In genomic region chr17:81428121-81428515, GRCh38 we compare ENCODE assay signal across 10 cellular contexts. TPM values are rescaled to one million over a fixed set of nuclear protein-coding genes. Genes with fewer than 3 reads are reported as not detected.
DNase-seq lines count a peak whose midpoint lies in the region; ATAC-seq and TF ChIP-seq lines count a peak whose summit lies in the region.
"Had no signal": no experiment of that assay in that cellular context is flagged by ENCODE, and none has a peak within 500 bp of the region (broad histone marks: within the 10 kb centered on the region; RNA-seq: fewer than 3 reads in every experiment).

No MANE protein-coding gene starts in this region.

- no TSS peak for BruUV-seq in A673 (replicated peaks; lab: Mats Ljungman, UMichigan)

- no peak overlapping the region for H3K9ac ChIP-seq in GM23248

- H3K9me3 Mint-ChIP-seq in activated CD8-positive, alpha-beta T cell treated with anti-CD3 and anti-CD28 coated beads for 36 hours: no peaks in the 10 kb centered on the region

- 36 to 47% methylated on average over 9 to 12 of the region's 12 CpGs for WGBS in GM23248 (ENCODE audit: low coverage in 1 of 2, low lambda C conversion rate in 2 of 2, missing lambda C conversion rate in 2 of 2), 2 experiments
- WGBS in thyroid gland, 2 donors: 33 to 69% methylated on average over 4 to 7 of the region's 12 CpGs

- in situ Hi-C loops in GM23248 (cut with MboI): no loop called here

- H3K27me3 ChIP-seq in A673 (replicated peaks; ENCODE audit: insufficient read depth, low read depth, low read length, poor library complexity) (no peaks in the 10 kb centered on the region), GM23248 (replicated peaks; ENCODE audit: insufficient read depth) (no peaks in the 10 kb centered on the region), osteoblast (ENCODE audit: insufficient read depth, low read length) (no peaks in the 10 kb centered on the region), thyroid gland (no peaks in the 10 kb centered on the region)

- no peak overlapping the region for H2AFZ ChIP-seq in GM23248
- H2AFZ ChIP-seq in osteoblast (ENCODE audit: low read length): no peak overlapping the region

- H3K4me1 ChIP-seq in A673 (ENCODE audit: insufficient read depth, low read length, poor library complexity, severe bottlenecking) (peaks cover 46% of the 10 kb centered on the region), GM23248 (ENCODE audit: insufficient read depth) (peaks cover 10% of the 10 kb centered on the region), osteoblast (ENCODE audit: insufficient read depth, low read length) (peaks cover 20% of the 10 kb centered on the region), thyroid gland (peaks cover 55 to 60% of the 10 kb centered on the region in 2 donors)

- H3K36me3 Mint-ChIP-seq in activated CD8-positive, alpha-beta T cell treated with anti-CD3 and anti-CD28 coated beads for 36 hours (ENCODE audit: low read depth): no peaks in the 10 kb centered on the region

- no peak overlapping the region for H3K27ac Mint-ChIP-seq in activated CD8-positive, alpha-beta T cell treated with anti-CD3 and anti-CD28 coated beads for 36 hours

- H4K20me1 ChIP-seq in GM23248 (ENCODE audit: insufficient read depth): no peaks in the 10 kb centered on the region
- peaks cover 14% of the 10 kb centered on the region for H4K20me1 ChIP-seq in osteoblast (ENCODE audit: insufficient read depth, low read length)

- TF ChIP-seq POLR2A in thyroid gland (IDR thresholded peaks at IDR 0.05): no peak

- peak; percentile 32 for ATAC-seq in activated CD8-positive, alpha-beta T cell treated with anti-CD3 and anti-CD28 coated beads for 36 hours
- no peak for ATAC-seq in HG03457 (IDR thresholded peaks at IDR 0.05; ENCODE audit: unreplicated experiment)

- H3K4me3 ChIP-seq in A673 (ENCODE audit: low read depth, low read length, poor library complexity, severe bottlenecking) (no peak overlapping the region), GM23248 (no peak overlapping the region), osteoblast (ENCODE audit: insufficient read depth, low read length) (no peak overlapping the region), thyroid gland (replicated peaks in 1 of 3) (no peak overlapping the region)
- H3K4me3 ChIP-seq: skin epidermis had no signal

- H3K27ac ChIP-seq in A673 (ENCODE audit: low read depth, low read length, poor library complexity, severe bottlenecking) (peak overlapping the region; percentile 55), GM23248 (no peak overlapping the region), osteoblast (ENCODE audit: low read depth, low read length) (no peak overlapping the region), thyroid gland (peak overlapping the region in 1 of 3 donors; percentile 55)

- H3K79me2 ChIP-seq in GM23248 (ENCODE audit: insufficient read depth) (peaks cover 9% of the 10 kb centered on the region; the same call in 1 of the 2 replicates), osteoblast (ENCODE audit: insufficient read depth, low read length) (peaks cover 19% of the 10 kb centered on the region)

- H3K9me3 ChIP-seq in A673 (ENCODE audit: low read depth, low read length, poor library complexity, severe bottlenecking) (no peaks in the 10 kb centered on the region), GM23248 (ENCODE audit: low read depth) (no peaks in the 10 kb centered on the region), osteoblast (ENCODE audit: low read depth, low read length) (no peaks in the 10 kb centered on the region), thyroid gland (no peaks in the 10 kb centered on the region)

- H3K4me2 ChIP-seq in GM23248 (ENCODE audit: unreplicated experiment): no peak overlapping the region
- no peak overlapping the region for H3K4me2 ChIP-seq in osteoblast (ENCODE audit: insufficient read depth, low read length)

- peak; percentile 62 for DNase-seq in A673 (ENCODE audit: low spot score)
- DNase-seq in GM23248: peak; percentile 65
- peak; percentile 55 for DNase-seq in activated CD8-positive, alpha-beta T cell treated with anti-CD3 and anti-CD28 coated beads for 36 hours
- DNase-seq in medulla oblongata (ENCODE audit: extremely low spot score): peak; percentile 67
- DNase-seq in NCI-H146 (lab: John Stamatoyannopoulos, UW): no peak
- DNase-seq in osteoblast (ENCODE audit: insufficient read length, low spot score, missing footprints): no peak
- DNase-seq in thyroid gland: no peak
- DNase-seq: OCI-M1 had no signal

- CTCF ChIA-PET in A673 (lab: Charles Lee): no interaction called here
- CTCF ChIA-PET in activated CD8-positive, alpha-beta T cell treated with anti-CD3 and anti-CD28 coated beads for 36 hours (lab: Charles Lee): interaction anchor here (3.2 kb wide), 1 partner anchor 12 kb away, joined by 14 read pairs; no protein-coding TSS in a partner anchor

- POLR2A ChIA-PET in A673 (lab: Charles Lee; ENCODE audit: low non-redundant PET): no interaction called here
- POLR2A ChIA-PET in activated CD8-positive, alpha-beta T cell treated with anti-CD3 and anti-CD28 coated beads for 36 hours (lab: Charles Lee): interaction anchor here (1.3 kb wide), 1 partner anchor 11 kb away, joined by 3 read pairs; no protein-coding TSS in a partner anchor

- H3K27me3 Mint-ChIP-seq in activated CD8-positive, alpha-beta T cell treated with anti-CD3 and anti-CD28 coated beads for 36 hours: peaks cover 27% of the 10 kb centered on the region

- no peaks in the 10 kb centered on the region for H3K9me2 ChIP-seq in GM23248 (ENCODE audit: insufficient read depth)

- H3K36me3 ChIP-seq in A673 (ENCODE audit: insufficient read depth, low read length, poor library complexity, severe bottlenecking) (no peaks in the 10 kb centered on the region), GM23248 (ENCODE audit: low read depth) (no peaks in the 10 kb centered on the region), osteoblast (ENCODE audit: insufficient read depth, low read length) (no peaks in the 10 kb centered on the region), thyroid gland (no peaks in the 10 kb centered on the region)

- peaks cover 7% of the 10 kb centered on the region for H3K4me1 Mint-ChIP-seq in activated CD8-positive, alpha-beta T cell treated with anti-CD3 and anti-CD28 coated beads for 36 hours (ENCODE audit: low read depth)

- intact Hi-C loops in A673 (cut with micrococcal nuclease; ENCODE audit: unreplicated experiment) (no loop called here), thyroid gland (cut with DNase I) (no loop called here)
- intact Hi-C loops in activated CD8-positive, alpha-beta T cell treated with anti-CD3 and anti-CD28 coated beads for 36 hours (cut with micrococcal nuclease): no loop called here

- no peaks in the 10 kb centered on the region for H3F3A ChIP-seq in GM23248 (ENCODE audit: insufficient read depth)

- TF ChIP-seq CTCF in A673 (conservative IDR thresholded peaks at IDR 0.05; ENCODE audit: low read depth, low read length) (no peak), osteoblast (IDR thresholded peaks at IDR 0.05; ENCODE audit: extremely low read depth, low read depth, low read length) (no peak), thyroid gland (IDR thresholded peaks at IDR 0.05) (no peak)
- TF ChIP-seq CTCF in activated CD8-positive, alpha-beta T cell treated with anti-CD3 and anti-CD28 coated beads for 36 hours (IDR thresholded peaks at IDR 0.05): no peak

- no peak overlapping the region for H3K4me3 Mint-ChIP-seq in activated CD8-positive, alpha-beta T cell treated with anti-CD3 and anti-CD28 coated beads for 36 hours

RNA-seq across cellular contexts. Expression of gene BAHCC1, which starts 32.9 kb away (rescaled TPM):
- total RNA-seq in A673 (2021): 74.2 and 80.6 TPM in 2 replicates
- total RNA-seq in GM23248 (2014; rRNA removed; shearing (Covaris generic)): 3.0 and 5.2 TPM in 2 replicates
- polyA plus RNA-seq in GM23248 (2016; fragmentation: Nextera tagmentation; extraction: Ambion mirVana): 0.91 and 1.3 TPM in 2 replicates
- under 1 TPM; 0.40 to 0.65 TPM for total RNA-seq in activated CD8-positive, alpha-beta T cell treated with anti-CD3 and anti-CD28 coated beads for 36 hours
- 11.2 and 11.5 TPM in 2 replicates for total RNA-seq in osteoblast
- 10 to 100 TPM; 13.7 to 33.7 (median 23.9) TPM for total RNA-seq in thyroid gland

Comparison
In these comparisons a context has a peak if more than half of its experiments do, and no peak if none do; other contexts are left out.
1. DNase-seq: peak in A673 (single experiment), GM23248 (single experiment), activated CD8-positive, alpha-beta T cell treated with anti-CD3 and anti-CD28 coated beads for 36 hours (single experiment) and medulla oblongata (single experiment); none in NCI-H146 (single experiment), osteoblast (single experiment) and thyroid gland (0 of 2).